Comparison of ENCODE assay signal across 30 cellular contexts in the genomic region with DNA sequence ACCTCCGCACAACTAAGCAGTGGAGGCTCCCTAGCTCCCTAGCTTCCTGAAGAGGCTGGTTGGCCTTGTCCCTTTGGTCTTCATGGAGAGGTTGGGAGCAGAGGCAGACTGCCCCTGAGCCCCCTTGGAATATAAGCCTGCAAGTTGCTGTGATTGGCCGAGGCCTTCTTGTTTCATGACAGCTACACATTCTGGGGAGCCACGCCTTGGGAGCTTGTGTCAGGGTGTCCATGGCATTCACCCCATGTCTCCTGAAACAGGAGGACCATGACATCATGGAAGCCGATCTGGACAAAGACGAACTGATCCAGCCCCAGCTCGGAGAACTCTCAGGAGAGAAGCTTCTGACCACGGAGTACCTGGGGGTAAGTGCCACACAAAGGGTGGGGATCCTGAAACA.
"Had no signal": no experiment of that assay in that cellular context is flagged by ENCODE, and none has a peak within 500 bp of the region (broad histone marks: within the 10 kb centered on the region; RNA-seq: fewer than 3 reads in every experiment).

No MANE protein-coding gene starts in this region.

- H3K27ac ChIP-seq: heart left ventricle, left lung, lower lobe of right lung, neural progenitor cell, neutrophil, parathyroid adenoma, sigmoid colon, spleen, suprapubic skin, thoracic aorta, tibial artery, upper lobe of right lung, uterus had no signal

- DNase-seq: hypothalamus; islet precursor cell; left colon; left lung; lower lobe of right lung; mesendoderm; midbrain; mucosa of descending colon; naive thymus-derived CD4-positive, alpha-beta T cell; nephron progenitor cell; occipital lobe; right cardiac atrium; sigmoid colon; small intestine; spleen; stimulated activated CD4-positive, alpha-beta T cell treated with anti-CD3 and anti-CD28 coated beads, Interleukin-4, amount 100 ng/mL, for 24 hours; stimulated activated naive CD4-positive, alpha-beta T cell; tibial artery; trophoblast cell; upper lobe of right lung; uterus had no signal

- H3K4me3 Mint-ChIP-seq: naive thymus-derived CD4-positive, alpha-beta T cell; nephron progenitor cell; neural progenitor cell; stimulated activated effector memory CD8-positive, alpha-beta T cell treated with anti-CD3 and anti-CD28 coated beads, Interleukin-12 subunit alpha, Interleukin-12 subunit beta, amount 100 ng/mL, for 72 hours; stimulated activated naive CD8-positive, alpha-beta T cell treated with anti-CD3 and anti-CD28 coated beads, Interleukin-15, Interleukin-2, amounts not matched to agents 100 ng/mL and 50 ng/mL, for 24 hours had no signal

- H3K27ac Mint-ChIP-seq: naive thymus-derived CD4-positive, alpha-beta T cell; nephron progenitor cell; neural progenitor cell; progenitor cell of endocrine pancreas; stimulated activated effector memory CD8-positive, alpha-beta T cell treated with anti-CD3 and anti-CD28 coated beads, Interleukin-12 subunit alpha, Interleukin-12 subunit beta, amount 100 ng/mL, for 72 hours; stimulated activated naive CD8-positive, alpha-beta T cell treated with anti-CD3 and anti-CD28 coated beads, Interleukin-15, Interleukin-2, amounts not matched to agents 100 ng/mL and 50 ng/mL, for 24 hours had no signal

- H3K36me3 Mint-ChIP-seq: naive thymus-derived CD4-positive, alpha-beta T cell; stimulated activated effector memory CD8-positive, alpha-beta T cell treated with anti-CD3 and anti-CD28 coated beads, Interleukin-12 subunit alpha, Interleukin-12 subunit beta, amount 100 ng/mL, for 72 hours had no signal

- H3K36me3 ChIP-seq: heart left ventricle, lower lobe of right lung, neural progenitor cell, neutrophil, suprapubic skin, upper lobe of right lung, uterus had no signal

- FAIRE-seq: small intestine had no signal

- H3K4me1 ChIP-seq: heart left ventricle, left lung, lower lobe of right lung, neural progenitor cell, parathyroid adenoma, sigmoid colon, spleen, suprapubic skin, tibial artery, upper lobe of right lung, uterus had no signal

- H3K9me3 ChIP-seq: heart left ventricle, left lung, lower lobe of right lung, mucosa of descending colon, neutrophil, sigmoid colon, spleen, suprapubic skin, thoracic aorta, tibial artery, upper lobe of right lung, uterus had no signal

- H3K4me3 ChIP-seq: heart left ventricle, left lung, lower lobe of right lung, mucosa of descending colon, neural progenitor cell, sigmoid colon, spleen, suprapubic skin, thoracic aorta, tibial artery, upper lobe of right lung, uterus had no signal

- H3K9me3 Mint-ChIP-seq: naive thymus-derived CD4-positive, alpha-beta T cell; nephron progenitor cell; neural progenitor cell; stimulated activated effector memory CD8-positive, alpha-beta T cell treated with anti-CD3 and anti-CD28 coated beads, Interleukin-12 subunit alpha, Interleukin-12 subunit beta, amount 100 ng/mL, for 72 hours; stimulated activated naive CD8-positive, alpha-beta T cell treated with anti-CD3 and anti-CD28 coated beads, Interleukin-15, Interleukin-2, amounts not matched to agents 100 ng/mL and 50 ng/mL, for 24 hours had no signal

- H3K9ac ChIP-seq: neural progenitor cell, parathyroid adenoma had no signal

- ATAC-seq: heart left ventricle; left colon; left lung; lower lobe of right lung; mucosa of descending colon; naive thymus-derived CD4-positive, alpha-beta T cell; right cardiac atrium; stimulated activated effector memory CD8-positive, alpha-beta T cell treated with anti-CD3 and anti-CD28 coated beads, Interleukin-12 subunit alpha, Interleukin-12 subunit beta, amount 100 ng/mL, for 72 hours; upper lobe of right lung had no signal

- H3K27me3 Mint-ChIP-seq: naive thymus-derived CD4-positive, alpha-beta T cell; progenitor cell of endocrine pancreas; stimulated activated naive CD8-positive, alpha-beta T cell treated with anti-CD3 and anti-CD28 coated beads, Interleukin-15, Interleukin-2, amounts not matched to agents 100 ng/mL and 50 ng/mL, for 24 hours had no signal

- H3K27me3 ChIP-seq: heart left ventricle, left lung, neural progenitor cell, neutrophil, sigmoid colon, spleen, suprapubic skin, tibial artery, upper lobe of right lung, uterus had no signal

- H3K4me1 Mint-ChIP-seq: naive thymus-derived CD4-positive, alpha-beta T cell; neural progenitor cell; stimulated activated effector memory CD8-positive, alpha-beta T cell treated with anti-CD3 and anti-CD28 coated beads, Interleukin-12 subunit alpha, Interleukin-12 subunit beta, amount 100 ng/mL, for 72 hours had no signal
